ENCODE assay signal across 17 cellular contexts in genomic region chr12:50980545-50980944, GRCh38. TPM values are rescaled to one million over a fixed set of nuclear protein-coding genes. Genes with fewer than 3 reads are reported as not detected.
DNase-seq lines count a peak whose midpoint lies in the region; ATAC-seq and TF ChIP-seq lines count a peak whose summit lies in the region.
"Had no signal": no experiment of that assay in that cellular context is flagged by ENCODE, and none has a peak within 500 bp of the region (broad histone marks: within the 10 kb centered on the region; RNA-seq: fewer than 3 reads in every experiment).

No MANE protein-coding gene starts in this region.

- no peak overlapping the region for H3K4me3 Mint-ChIP-seq in CD4-positive, CD25-positive, alpha-beta regulatory T cell
- H3K4me3 Mint-ChIP-seq in activated CD4-positive, alpha-beta memory T cell treated with anti-CD3 and anti-CD28 coated beads for 36 hours: no peak overlapping the region
- H3K4me3 Mint-ChIP-seq: H9 had no signal

- H3K27ac Mint-ChIP-seq in CD4-positive, CD25-positive, alpha-beta regulatory T cell: peak overlapping the region in 2 of 3 donors; percentile 83 to 88
- peak overlapping the region; percentile 89 for H3K27ac Mint-ChIP-seq in activated CD4-positive, alpha-beta memory T cell treated with anti-CD3 and anti-CD28 coated beads for 36 hours
- H3K27ac Mint-ChIP-seq: H9 had no signal

- H3K9me3 ChIP-seq in CD4-positive, CD25-positive, alpha-beta regulatory T cell (ENCODE audit: control insufficient read depth in 2 of 2, low read length in 2 of 2): no peaks in the 10 kb centered on the region
- H3K9me3 ChIP-seq: BLaER1 treated with 17β-estradiol and CSF1 and Interleukin-3, amounts not matched to agents 10 nM and 100 nM had no signal

- H3K4me1 Mint-ChIP-seq in CD4-positive, CD25-positive, alpha-beta regulatory T cell: peaks cover 15 to 31% (median 29%) of the 10 kb centered on the region in 4 donors
- H3K4me1 Mint-ChIP-seq in activated CD4-positive, alpha-beta memory T cell treated with anti-CD3 and anti-CD28 coated beads for 36 hours (ENCODE audit: low read depth): peaks cover 35% of the 10 kb centered on the region

- DNase-seq in CD4-positive, CD25-positive, alpha-beta regulatory T cell: no peak
- DNase-seq in activated CD4-positive, alpha-beta memory T cell treated with anti-CD3 and anti-CD28 coated beads for 36 hours: no peak
- DNase-seq in left lobe of liver (ENCODE audit: low spot score) (no peak), NCI-H1048 (lab: John Stamatoyannopoulos, UW) (no peak)
- DNase-seq: H9, KBM-7, NCI-H1105, NCI-H1694 treated with DMSO at 0.1 percent for 48 hours, NCI-H345, PC-9 had no signal

- TF ChIP-seq CTCF in 22Rv1 (IDR thresholded peaks at IDR 0.05): no peak

- no peak overlapping the region for H3K4me3 ChIP-seq in CD4-positive, CD25-positive, alpha-beta regulatory T cell (ENCODE audit: low read depth, low read length)
- H3K4me3 ChIP-seq: BLaER1 treated with 17β-estradiol and CSF1 and Interleukin-3, amounts not matched to agents 10 nM and 100 nM; PC-9; SK-N-MC had no signal

- peaks cover 16% of the 10 kb centered on the region for H3K36me3 Mint-ChIP-seq in CD4-positive, CD25-positive, alpha-beta regulatory T cell
- H3K36me3 Mint-ChIP-seq in activated CD4-positive, alpha-beta memory T cell treated with anti-CD3 and anti-CD28 coated beads for 36 hours: peaks cover 28% of the 10 kb centered on the region

- POLR2A ChIA-PET in activated CD4-positive, alpha-beta memory T cell treated with anti-CD3 and anti-CD28 coated beads for 36 hours (lab: Charles Lee): interaction anchor here (4.5 kb wide), 1 partner anchor 45 kb away, joined by 20 read pairs; the partner anchor contains the start of gene SLC11A2

- peaks cover 0 to 6% (median 0%) of the 10 kb centered on the region in 7 donors for H3K9me3 Mint-ChIP-seq in CD4-positive, CD25-positive, alpha-beta regulatory T cell
- H3K9me3 Mint-ChIP-seq in activated CD4-positive, alpha-beta memory T cell treated with anti-CD3 and anti-CD28 coated beads for 36 hours: no peaks in the 10 kb centered on the region

- intact Hi-C loops in activated CD4-positive, alpha-beta memory T cell treated with anti-CD3 and anti-CD28 coated beads for 36 hours (cut with micrococcal nuclease): no loop called here

- no peaks in the 10 kb centered on the region for H3K27me3 ChIP-seq in CD4-positive, CD25-positive, alpha-beta regulatory T cell (ENCODE audit: control insufficient read depth, insufficient read depth, low read length)
- H3K27me3 ChIP-seq: BLaER1 treated with 17β-estradiol and CSF1 and Interleukin-3, amounts not matched to agents 10 nM and 100 nM had no signal

- CTCF ChIA-PET in activated CD4-positive, alpha-beta memory T cell treated with anti-CD3 and anti-CD28 coated beads for 36 hours (lab: Charles Lee): interaction anchor here (1.0 kb wide), 1 partner anchor 155 kb away, joined by 3 read pairs; no protein-coding TSS in a partner anchor

- H3K4me1 ChIP-seq in CD4-positive, CD25-positive, alpha-beta regulatory T cell (ENCODE audit: control insufficient read depth, insufficient read depth, low read length, poor library complexity, severe bottlenecking): peaks cover 10% of the 10 kb centered on the region

- peak overlapping the region; percentile 39 for H3K27ac ChIP-seq in 22Rv1
- peak overlapping the region; percentile 64 for H3K27ac ChIP-seq in CD4-positive, CD25-positive, alpha-beta regulatory T cell (ENCODE audit: insufficient read depth, low read length, poor library complexity, severe bottlenecking)
- H3K27ac ChIP-seq: BLaER1 treated with 17β-estradiol and CSF1 and Interleukin-3, amounts not matched to agents 10 nM and 100 nM; PC-9; SK-N-MC had no signal

- H3K36me3 ChIP-seq in CD4-positive, CD25-positive, alpha-beta regulatory T cell (ENCODE audit: control insufficient read depth, insufficient read depth, low read length): no peaks in the 10 kb centered on the region

- no peaks in the 10 kb centered on the region for H3K27me3 Mint-ChIP-seq in CD4-positive, CD25-positive, alpha-beta regulatory T cell
- no peaks in the 10 kb centered on the region for H3K27me3 Mint-ChIP-seq in activated CD4-positive, alpha-beta memory T cell treated with anti-CD3 and anti-CD28 coated beads for 36 hours

- ATAC-seq in CD4-positive, CD25-positive, alpha-beta regulatory T cell (ENCODE audit: low read depth in 2 of 2): no peak
- ATAC-seq in left lobe of liver (peak; percentile 82), HG03354 (IDR thresholded peaks at IDR 0.05; ENCODE audit: poor library complexity, severe bottlenecking, unreplicated experiment) (no peak), HG03469 (IDR thresholded peaks at IDR 0.05; ENCODE audit: unreplicated experiment) (no peak), GM21423 (IDR thresholded peaks at IDR 0.05; ENCODE audit: unreplicated experiment) (no peak)

RNA-seq across cellular contexts. Expression of gene HIGD1C, which starts 28.2 kb away (rescaled TPM):
- not detected for total RNA-seq in CD4-positive, CD25-positive, alpha-beta regulatory T cell
- not detected for polyA plus RNA-seq in CD4-positive, CD25-positive, alpha-beta regulatory T cell
- not detected for total RNA-seq in activated CD4-positive, alpha-beta memory T cell treated with anti-CD3 and anti-CD28 coated beads for 36 hours
- total RNA-seq in left lobe of liver: not detected
- total RNA-seq: H9, MCF 10A, PC-9 had no signal

RNA-seq across cellular contexts. Expression of gene SLC11A2, which starts 45.6 kb away (rescaled TPM):
- total RNA-seq in CD4-positive, CD25-positive, alpha-beta regulatory T cell: 54.3 TPM
- 10 to 100 TPM in 3 of 4 donors, 1 to 10 TPM in 1; 7.2 to 18.0 (median 14.0) TPM for polyA plus RNA-seq in CD4-positive, CD25-positive, alpha-beta regulatory T cell
- total RNA-seq in activated CD4-positive, alpha-beta memory T cell treated with anti-CD3 and anti-CD28 coated beads for 36 hours: 10 to 100 TPM; 41.4 to 41.6 TPM
- total RNA-seq in left lobe of liver: 31.2 TPM
